In the genomic region with DNA sequence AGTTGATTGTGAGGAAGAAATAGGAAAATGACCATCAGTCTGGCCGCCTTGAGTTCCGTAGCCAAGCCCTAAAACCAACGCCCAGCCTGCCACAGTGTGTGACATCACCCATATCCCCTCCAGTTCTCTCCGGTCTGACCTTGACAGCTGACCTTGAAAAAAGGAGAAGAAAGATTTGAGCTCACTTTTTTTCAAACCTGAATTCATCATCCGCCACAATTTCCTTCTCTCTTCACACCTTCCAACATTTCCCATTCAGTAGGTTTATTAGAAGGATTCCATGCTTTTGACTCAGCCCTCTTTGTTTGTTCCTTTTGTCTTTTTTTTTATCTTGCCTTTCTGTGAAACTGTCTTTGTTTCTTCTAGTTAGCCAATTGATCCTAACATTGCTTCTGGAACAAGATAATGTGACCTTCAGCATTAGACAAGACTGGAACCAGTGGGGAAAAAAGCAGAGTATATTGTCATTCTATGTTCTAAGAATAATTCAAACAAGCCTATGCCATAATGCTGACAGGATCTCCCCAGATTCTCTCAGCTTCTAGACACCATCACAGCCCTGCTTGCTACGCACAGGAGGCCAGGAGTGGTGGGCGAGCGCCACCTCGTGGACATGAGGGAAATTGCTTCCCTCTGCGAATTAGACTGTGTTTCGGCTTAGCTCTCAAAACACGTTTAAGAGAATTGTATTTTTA, we compare ENCODE assay signal across 9 cellular contexts.
DNase-seq lines count a peak whose midpoint lies in the region; ATAC-seq, FAIRE-seq and TF ChIP-seq lines count a peak whose summit lies in the region.
"Had no signal": no experiment of that assay in that cellular context is flagged by ENCODE, and none has a peak within 500 bp of the region (broad histone marks: within the 10 kb centered on the region; RNA-seq: fewer than 3 reads in every experiment).

No MANE protein-coding gene starts in this region.

- TF ChIP-seq RAD21 in H1 (IDR thresholded peaks at IDR 0.05 in 1 of 2, conservative IDR thresholded peaks at IDR 0.05 in 1 of 2; ENCODE audit: low read depth in 2 of 2, low read length in 2 of 2): peak; percentile 99 to 100

- no peaks in the 10 kb centered on the region for H3K23me2 ChIP-seq in H1 (ENCODE audit: low read depth, low read length)

- H2BK12ac ChIP-seq in H1 (ENCODE audit: low read depth, low read length): no peak overlapping the region; the same call in 1 of the 2 replicates

- FAIRE-seq in H1 (lab: Jason Lieb, UNC): peak; percentile 93

- H3K36me3 ChIP-seq in H1 (ENCODE audit: control insufficient read depth in 2 of 4, insufficient read depth in 4 of 4, low read length in 3 of 4): no peaks in the 10 kb centered on the region

- no peaks in the 10 kb centered on the region for H4K20me1 ChIP-seq in H1 (replicated peaks in 1 of 2; ENCODE audit: control insufficient read depth in 1 of 2, insufficient read depth in 2 of 2, low read length in 2 of 2)

- no peak for TF ChIP-seq POLR2A in H1 (IDR thresholded peaks at IDR 0.05; ENCODE audit: control extremely low read depth in 1 of 2, low read depth in 2 of 2, low read length in 2 of 2)

- peak; percentile 97 for ATAC-seq in GM19395 (IDR thresholded peaks at IDR 0.05; ENCODE audit: unreplicated experiment)
- ATAC-seq in HG03378 (IDR thresholded peaks at IDR 0.05; ENCODE audit: unreplicated experiment): peak; percentile 92
- ATAC-seq in stimulated activated naive B cell treated with anti-CD40 and anti-IgM and Interleukin-4, amounts not matched to agents 10 μg/mL and 1 μg/mL and 100 μg/mL, for 72 hours (replicated peaks): peak; percentile 83 to 89

- DNase-seq in Caki2 (ENCODE audit: low read depth) (peak; percentile 58), NCI-H446 (lab: John Stamatoyannopoulos, UW) (peak; percentile 60 to 85), H1 (ENCODE audit: low read depth in 1 of 2, low spot score in 2 of 2) (peak; percentile 47 to 88), medulla oblongata (ENCODE audit: extremely low spot score) (peak; percentile 84)
- peak; percentile 87 for DNase-seq in activated CD4-positive, alpha-beta T cell treated with anti-CD3 and anti-CD28 coated beads, Interleukin-2, amount 10 ng/mL, durations not matched to agents 24 days and 14 days
- peak; percentile 28 for DNase-seq in stimulated activated naive B cell treated with anti-CD40 and anti-IgM and Interleukin-4, amounts not matched to agents 10 μg/mL and 1 μg/mL and 100 μg/mL, for 72 hours

- no peak overlapping the region for H3K23ac ChIP-seq in H1 (ENCODE audit: insufficient read length)

- no peak overlapping the region for H3K9ac ChIP-seq in H1 (replicated peaks in 1 of 4; ENCODE audit: extremely low read depth in 1 of 4, low read depth in 3 of 4, low read length in 3 of 4)

- TF ChIP-seq CTCF in H1 (IDR thresholded peaks at IDR 0.05; ENCODE audit: control extremely low read depth in 1 of 3, insufficient read depth in 1 of 3, low read depth in 1 of 3, low read length in 3 of 3): peak; percentile 93 to 98 (median 95)

- no peaks in the 10 kb centered on the region for H3K9me3 Mint-ChIP-seq in activated CD4-positive, alpha-beta T cell treated with anti-CD3 and anti-CD28 coated beads, Interleukin-2, amount 10 ng/mL, durations not matched to agents 24 days and 14 days
- no peaks in the 10 kb centered on the region for H3K9me3 Mint-ChIP-seq in stimulated activated naive B cell treated with anti-CD40 and anti-IgM and Interleukin-4, amounts not matched to agents 10 μg/mL and 1 μg/mL and 100 μg/mL, for 72 hours
- H3K9me3 Mint-ChIP-seq: activated naive CD4-positive, alpha-beta T cell treated with anti-CD3 and anti-CD28 coated beads, Interleukin-2, amount 50 U/mL, for 24 hours had no signal

- no peak overlapping the region for H3K4me3 ChIP-seq in H1 (ENCODE audit: extremely low read depth in 1 of 4, insufficient read depth in 2 of 4, low read depth in 3 of 4, low read length in 4 of 4)

- POLR2A ChIA-PET in H1 (lab: Charles Lee; ENCODE audit: partially characterized antibody): no interaction called here

- H3K27ac Mint-ChIP-seq in activated CD4-positive, alpha-beta T cell treated with anti-CD3 and anti-CD28 coated beads, Interleukin-2, amount 10 ng/mL, durations not matched to agents 24 days and 14 days: no peak overlapping the region
- no peak overlapping the region for H3K27ac Mint-ChIP-seq in stimulated activated naive B cell treated with anti-CD40 and anti-IgM and Interleukin-4, amounts not matched to agents 10 μg/mL and 1 μg/mL and 100 μg/mL, for 72 hours
- H3K27ac Mint-ChIP-seq: activated naive CD4-positive, alpha-beta T cell treated with anti-CD3 and anti-CD28 coated beads, Interleukin-2, amount 50 U/mL, for 24 hours had no signal

- H2AFZ ChIP-seq in H1 (ENCODE audit: low read length): no peak overlapping the region

- peaks cover 0 to 1% (median 0%) of the 10 kb centered on the region in 4 experiments; a peak in 1 of 7 replicates for H3K27me3 ChIP-seq in H1 (replicated peaks in 1 of 4; ENCODE audit: control insufficient read depth in 3 of 4, extremely low read depth in 1 of 4, insufficient read depth in 3 of 4, low read length in 3 of 4)

- H3K4me3 Mint-ChIP-seq in activated CD4-positive, alpha-beta T cell treated with anti-CD3 and anti-CD28 coated beads, Interleukin-2, amount 10 ng/mL, durations not matched to agents 24 days and 14 days: no peak overlapping the region
- no peak overlapping the region for H3K4me3 Mint-ChIP-seq in stimulated activated naive B cell treated with anti-CD40 and anti-IgM and Interleukin-4, amounts not matched to agents 10 μg/mL and 1 μg/mL and 100 μg/mL, for 72 hours
- H3K4me3 Mint-ChIP-seq: activated naive CD4-positive, alpha-beta T cell treated with anti-CD3 and anti-CD28 coated beads, Interleukin-2, amount 50 U/mL, for 24 hours had no signal

- H3K9me3 ChIP-seq in H1 (ENCODE audit: insufficient read depth in 2 of 2, low read depth in 1 of 2, low read length in 1 of 2): no peaks in the 10 kb centered on the region

- no peak overlapping the region for H2BK5ac ChIP-seq in H1 (ENCODE audit: low read depth, low read length)

- no peaks in the 10 kb centered on the region for H3K79me2 ChIP-seq in H1 (ENCODE audit: control insufficient read depth in 1 of 2, insufficient read depth in 2 of 2, low read length in 2 of 2)

- CTCF ChIA-PET in H1 (lab: Charles Lee; ENCODE audit: partially characterized antibody): interaction anchor here (0.6 to 3.9 kb wide), 64 partner anchors 9 to 1306 kb away, joined by 3 to 36 read pairs (median 4); no protein-coding TSS in a partner anchor

- no peak overlapping the region for H2BK15ac ChIP-seq in H1 (ENCODE audit: low read length)

- H3K4me1 Mint-ChIP-seq in activated CD4-positive, alpha-beta T cell treated with anti-CD3 and anti-CD28 coated beads, Interleukin-2, amount 10 ng/mL, durations not matched to agents 24 days and 14 days: no peaks in the 10 kb centered on the region
- H3K4me1 Mint-ChIP-seq in stimulated activated naive B cell treated with anti-CD40 and anti-IgM and Interleukin-4, amounts not matched to agents 10 μg/mL and 1 μg/mL and 100 μg/mL, for 72 hours: peaks cover 0 to 2% of the 10 kb centered on the region in 2 donors
- H3K4me1 Mint-ChIP-seq: activated naive CD4-positive, alpha-beta T cell treated with anti-CD3 and anti-CD28 coated beads, Interleukin-2, amount 50 U/mL, for 24 hours had no signal

- no peak for TF ChIP-seq EP300 in H1 (IDR thresholded peaks at IDR 0.05; ENCODE audit: borderline replicate concordance in 1 of 2, low read depth in 2 of 2, low read length in 2 of 2)

- H3K4me2 ChIP-seq in H1 (ENCODE audit: insufficient read depth in 1 of 2, low read depth in 2 of 2, low read length in 2 of 2): no peak overlapping the region

- H3K4me1 ChIP-seq in H1 (replicated peaks in 1 of 4; ENCODE audit: control insufficient read depth in 3 of 4, insufficient read depth in 4 of 4, low read length in 3 of 4): peaks cover 0 to 4% (median 0%) of the 10 kb centered on the region in 4 experiments; a peak in 1 of 7 replicates

- no peaks in the 10 kb centered on the region for H3K36me3 Mint-ChIP-seq in activated CD4-positive, alpha-beta T cell treated with anti-CD3 and anti-CD28 coated beads, Interleukin-2, amount 10 ng/mL, durations not matched to agents 24 days and 14 days (ENCODE audit: low read depth)
- no peaks in the 10 kb centered on the region for H3K36me3 Mint-ChIP-seq in stimulated activated naive B cell treated with anti-CD40 and anti-IgM and Interleukin-4, amounts not matched to agents 10 μg/mL and 1 μg/mL and 100 μg/mL, for 72 hours
- H3K36me3 Mint-ChIP-seq: activated naive CD4-positive, alpha-beta T cell treated with anti-CD3 and anti-CD28 coated beads, Interleukin-2, amount 50 U/mL, for 24 hours had no signal

- H2BK20ac ChIP-seq in H1 (ENCODE audit: low read length): no peak overlapping the region

- H4K91ac ChIP-seq in H1 (replicated peaks; ENCODE audit: insufficient read length, low read length): no peak overlapping the region

- no peak overlapping the region for H3K18ac ChIP-seq in H1 (ENCODE audit: extremely low read depth, low read length)

- in situ Hi-C loops in Caki2 (cut with HindIII; ENCODE audit: low pct_unique_long_range_greater_than_20kb, low sequenced_read_pairs): loop anchor here (25.0 kb wide), 1 partner anchor 1032 kb away; no protein-coding TSS in a partner anchor

- WGBS in H1 (ENCODE audit: extremely low coverage in 1 of 2, insufficient coverage in 1 of 2, insufficient read length in 1 of 2, insufficient replicate concordance in 2 of 2, low coverage in 1 of 2, low lambda C conversion rate in 2 of 2, missing lambda C conversion rate in 1 of 2), 2 experiments: 42% methylated on average over 12 of the region's 12 CpGs; no CpG with 5 or more reads in 1 of the 2 experiments

- no peak overlapping the region for H4K8ac ChIP-seq in H1 (ENCODE audit: extremely low read depth, insufficient read depth, low read length)

- no peaks in the 10 kb centered on the region for H3K79me1 ChIP-seq in H1 (ENCODE audit: low read depth, low read length)

- intact Hi-C loops in activated CD4-positive, alpha-beta T cell treated with anti-CD3 and anti-CD28 coated beads, Interleukin-2, amount 10 ng/mL, durations not matched to agents 24 days and 14 days (cut with micrococcal nuclease): loop anchor here (1.0 to 2.0 kb wide), 3 partner anchors 256 to 1027 kb away; no protein-coding TSS in a partner anchor

- no peak overlapping the region for H3K4ac ChIP-seq in H1 (replicated peaks; ENCODE audit: insufficient read length, low read depth, low read length)

- no peak overlapping the region for H3K27ac ChIP-seq in H1 (ENCODE audit: low read depth, low read length)

- no peak overlapping the region for H3K56ac ChIP-seq in H1 (replicated peaks; ENCODE audit: insufficient read length, low read depth, low read length)

- peaks cover 17% of the 10 kb centered on the region for H3K27me3 Mint-ChIP-seq in activated CD4-positive, alpha-beta T cell treated with anti-CD3 and anti-CD28 coated beads, Interleukin-2, amount 10 ng/mL, durations not matched to agents 24 days and 14 days
- H3K27me3 Mint-ChIP-seq in stimulated activated naive B cell treated with anti-CD40 and anti-IgM and Interleukin-4, amounts not matched to agents 10 μg/mL and 1 μg/mL and 100 μg/mL, for 72 hours: peaks cover 15 to 32% of the 10 kb centered on the region in 2 donors

- H2AK5ac ChIP-seq in H1 (ENCODE audit: low read depth, low read length): no peak overlapping the region

- H3K14ac ChIP-seq in H1 (ENCODE audit: insufficient read length): no peak overlapping the region

- H2BK120ac ChIP-seq in H1 (replicated peaks; ENCODE audit: low read depth, low read length): no peak overlapping the region

- no peak overlapping the region for H4K5ac ChIP-seq in H1 (ENCODE audit: insufficient read length, low read depth, low read length)

Comparison
In these comparisons a context has a peak if more than half of its experiments do, and no peak if none do; other contexts are left out.
1. DNase-seq: peak in every context shown above with its lines; median percentile 87 in activated CD4-positive, alpha-beta T cell treated with anti-CD3 and anti-CD28 coated beads, Interleukin-2, amount 10 ng/mL, durations not matched to agents 24 days and 14 days; 84 in medulla oblongata; 72 in NCI-H446; 68 in H1; 58 in Caki2; 28 in stimulated activated naive B cell treated with anti-CD40 and anti-IgM and Interleukin-4, amounts not matched to agents 10 μg/mL and 1 μg/mL and 100 μg/mL, for 72 hours.